8 cellular contexts compared by ENCODE assay signal in genomic region chr4:6673660-6674499, GRCh38. TPM values are rescaled to one million over a fixed set of nuclear protein-coding genes. Genes with fewer than 3 reads are reported as not detected.
DNase-seq lines count a peak whose midpoint lies in the region; ATAC-seq and TF ChIP-seq lines count a peak whose summit lies in the region.

No MANE protein-coding gene starts in this region.

- no TSS peak for BruUV-seq in Calu3 (replicated peaks; lab: Mats Ljungman, UMichigan)

- TF ChIP-seq CTCF in Calu3 (IDR thresholded peaks at IDR 0.05; ENCODE audit: unreplicated experiment) (no peak), OCI-LY3 (IDR thresholded peaks at IDR 0.05; ENCODE audit: low read depth, low read length) (no peak)

- H3K36me3 ChIP-seq in OCI-LY3 (replicated peaks; ENCODE audit: low read depth, low read length) (peaks cover 30% of the 10 kb centered on the region), mucosa of stomach (ENCODE audit: control insufficient read depth, insufficient read depth, low read length) (no peaks in the 10 kb centered on the region)

- H3K27me3 Mint-ChIP-seq in Calu3 (ENCODE audit: unreplicated experiment): no peaks in the 10 kb centered on the region

- H3K9me3 ChIP-seq in OCI-LY3 (ENCODE audit: insufficient read depth, low read length): no peaks in the 10 kb centered on the region
- no peaks in the 10 kb centered on the region for H3K9me3 ChIP-seq in mucosa of stomach (ENCODE audit: control insufficient read depth, low read length)

- H3K27ac Mint-ChIP-seq in Calu3 (ENCODE audit: unreplicated experiment): peak overlapping the region; percentile 47

- no peaks in the 10 kb centered on the region for H3K27me3 ChIP-seq in OCI-LY3 (ENCODE audit: low read depth, low read length)
- H3K27me3 ChIP-seq in mucosa of stomach (ENCODE audit: control insufficient read depth, insufficient read depth, low read length): no peaks in the 10 kb centered on the region

- intact Hi-C loops in Calu3 (cut with micrococcal nuclease; ENCODE audit: unreplicated experiment): loop anchor here (2.0 kb wide), 1 partner anchor 15 kb away; no protein-coding TSS in a partner anchor

- H3K9me3 Mint-ChIP-seq in Calu3 (ENCODE audit: low read depth, unreplicated experiment): no peaks in the 10 kb centered on the region

- peak overlapping the region; percentile 84 for H2AFZ ChIP-seq in OCI-LY3 (ENCODE audit: low read depth, low read length)

- H4K20me1 ChIP-seq in OCI-LY3 (ENCODE audit: insufficient read depth, low read length): peaks cover 17% of the 10 kb centered on the region

- peak overlapping the region; percentile 27 for H3K27ac ChIP-seq in OCI-LY3 (ENCODE audit: low read length)

- CTCF ChIA-PET in Calu3 (lab: Charles Lee): interaction anchor here (0.8 to 1.9 kb wide), 7 partner anchors 10 to 97 kb away, joined by 3 to 26 read pairs (median 3); partner anchors contain the start of gene BLOC1S4

- ATAC-seq in GM21381 (IDR thresholded peaks at IDR 0.05; ENCODE audit: unreplicated experiment) (peak; percentile 82), esophagus mucosa (peak; percentile 91)

- DNase-seq in Calu3: peak; percentile 87
- DNase-seq in HUDEP-2 (lab: John Stamatoyannopoulos, UW; ENCODE audit: unreplicated experiment in 76 of 76): peak in 75 of 76 experiments; percentile 32 to 94 (median 88)
- peak; percentile 89 for DNase-seq in activated T-cell treated with anti-CD3 and anti-CD28 coated beads, Interleukin-2, amount 50 U/mL, for 1 hour
- DNase-seq in stimulated activated CD8-positive, alpha-beta memory T cell treated with anti-CD3 and anti-CD28 coated beads, Interleukin-4, amount 100 ng/mL, for 48 hours: peak; percentile 95

- H3K36me3 Mint-ChIP-seq in Calu3 (ENCODE audit: insufficient read depth, unreplicated experiment): peaks cover 39% of the 10 kb centered on the region

- H3K4me1 ChIP-seq in OCI-LY3 (ENCODE audit: low read length) (peaks cover 16% of the 10 kb centered on the region), mucosa of stomach (ENCODE audit: control insufficient read depth, insufficient read depth, low read length) (peaks cover 28% of the 10 kb centered on the region)

- H3K4me3 ChIP-seq in OCI-LY3 (ENCODE audit: low read length): peak overlapping the region; percentile 87
- H3K4me3 ChIP-seq in mucosa of stomach (ENCODE audit: low read length): peak overlapping the region; percentile 57

- H3K9ac ChIP-seq in OCI-LY3 (ENCODE audit: low read length) (peak overlapping the region; percentile 77), mucosa of stomach (ENCODE audit: low read length) (peak overlapping the region; percentile 57)

- peaks cover 23% of the 10 kb centered on the region for H3K4me1 Mint-ChIP-seq in Calu3 (ENCODE audit: low read depth, unreplicated experiment)

- H3K79me2 ChIP-seq in OCI-LY3 (ENCODE audit: low read length): peaks cover 39% of the 10 kb centered on the region

- peak overlapping the region; percentile 85 for H3K4me2 ChIP-seq in OCI-LY3 (ENCODE audit: low read length)

- peak overlapping the region; percentile 87 for H3K4me3 Mint-ChIP-seq in Calu3 (ENCODE audit: low read depth, unreplicated experiment)

RNA-seq across cellular contexts. Expression of gene S100P, which starts 19.8 kb away (rescaled TPM):
- total RNA-seq in Calu3 (2022) (365 and 600 TPM in 2 replicates), esophagus mucosa (1,144 TPM)

RNA-seq across cellular contexts. Expression of gene MRFAP1, which starts 33.4 kb away (rescaled TPM):
- total RNA-seq in Calu3 (2022): 151 and 154 TPM in 2 replicates
- total RNA-seq in esophagus mucosa: 157 TPM

RNA-seq across cellular contexts. Expression of gene MRFAP1L1, which starts 35.8 kb away (rescaled TPM):
- 31.7 and 33.1 TPM in 2 replicates for total RNA-seq in Calu3 (2022)
- 28.1 TPM for total RNA-seq in esophagus mucosa

RNA-seq across cellular contexts. Expression of gene BLOC1S4, which starts 42.1 kb away (rescaled TPM):
- total RNA-seq in Calu3 (2022) (9.2 and 13.2 TPM in 2 replicates), esophagus mucosa (9.8 TPM)

Comparison
In these comparisons a context has a peak if more than half of its experiments do, and no peak if none do; other contexts are left out.
1. Peak in every context shown above with its lines: DNase-seq, ATAC-seq, H3K4me3 ChIP-seq and H3K27ac ChIP-seq.